ENCODE assay signal across 9 cellular contexts in the genomic region with DNA sequence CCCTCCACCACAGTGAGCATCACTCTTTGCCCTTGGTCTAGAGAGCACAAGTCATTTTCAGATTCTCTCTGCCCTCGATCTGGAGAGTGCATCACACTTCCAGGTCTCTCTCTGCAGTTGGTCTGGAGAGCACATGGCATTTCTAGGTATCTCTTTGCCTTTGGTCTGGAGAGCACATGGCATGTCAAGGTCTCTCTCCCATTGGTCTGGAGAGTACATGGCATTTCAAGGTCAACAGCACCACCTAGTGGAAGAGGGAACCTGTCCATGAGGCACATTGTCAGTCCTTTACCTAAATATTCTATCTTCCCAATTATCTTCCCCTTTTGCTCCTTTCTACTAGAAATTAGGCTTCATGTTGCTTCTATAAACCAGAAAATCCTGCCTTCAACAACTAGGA.
A peak's percentile ranks its signal among the peaks of the same experiment; 100 is the strongest.
DNase-seq lines count a peak whose midpoint lies in the region; ATAC-seq and TF ChIP-seq lines count a peak whose summit lies in the region.
"Had no signal": no experiment of that assay in that cellular context is flagged by ENCODE, and none has a peak within 500 bp of the region (broad histone marks: within the 10 kb centered on the region; RNA-seq: fewer than 3 reads in every experiment).

No MANE protein-coding gene starts in this region.

- no peak overlapping the region for H2AFZ ChIP-seq in OCI-LY1 (ENCODE audit: low read length)

- H3K4me1 Mint-ChIP-seq in CD8-positive, alpha-beta T cell (ENCODE audit: low read depth) = no peaks in the 10 kb centered on the region

- POLR2A ChIA-PET in CD8-positive, alpha-beta T cell (lab: Charles Lee) = no interaction called here

- H3K9me3 ChIP-seq in OCI-LY1 (ENCODE audit: low read length) = peaks cover 2% of the 10 kb centered on the region; the same call in 1 of the 2 replicates
- no peaks in the 10 kb centered on the region for H3K9me3 ChIP-seq in CD8-positive, alpha-beta T cell (ENCODE audit: low read length)

- H3K27me3 Mint-ChIP-seq in CD8-positive, alpha-beta T cell (ENCODE audit: low read depth) = no peaks in the 10 kb centered on the region

- H3K27ac Mint-ChIP-seq in CD8-positive, alpha-beta T cell = no peak overlapping the region

- CTCF ChIA-PET in CD8-positive, alpha-beta T cell (lab: Charles Lee) = no interaction called here

- H3K9ac ChIP-seq in OCI-LY1 (ENCODE audit: low read length) = no peak overlapping the region

- intact Hi-C loops in CD8-positive, alpha-beta T cell (cut with DNase I, micrococcal nuclease) = no loop called here

- no peak overlapping the region for H3K4me2 ChIP-seq in OCI-LY1 (ENCODE audit: low read length)

- DNase-seq in CD1c-positive myeloid dendritic cell (ENCODE audit: extremely low spot score) (peak; percentile 7), fibroblast of pulmonary artery (ENCODE audit: low read depth) (peak; percentile 79)
- DNase-seq in CD8-positive, alpha-beta T cell = no peak
- no peak for DNase-seq in activated CD4-positive, CD25-positive, alpha-beta regulatory T cell treated with anti-CD3 and anti-CD28 coated beads, Interleukin-2, amount 50 U/mL, for 72 hours

- H3K27ac ChIP-seq in OCI-LY1 (ENCODE audit: low read depth, low read length, poor library complexity, severe bottlenecking) = no peak overlapping the region
- H3K27ac ChIP-seq in CD8-positive, alpha-beta T cell (ENCODE audit: low read depth, low read length) = no peak overlapping the region

- H3K4me3 Mint-ChIP-seq in CD8-positive, alpha-beta T cell = no peak overlapping the region

- no peak overlapping the region for H3K4me3 ChIP-seq in OCI-LY1 (ENCODE audit: low read depth, low read length, poor library complexity, severe bottlenecking)
- H3K4me3 ChIP-seq in fibroblast of pulmonary artery (replicated peaks; ENCODE audit: low read depth, low read length) = no peak overlapping the region
- no peak overlapping the region for H3K4me3 ChIP-seq in CD8-positive, alpha-beta T cell (ENCODE audit: low read depth, low read length)
- H3K4me3 ChIP-seq: mucosa of descending colon had no signal

- peaks cover 13% of the 10 kb centered on the region for H3K9me3 Mint-ChIP-seq in CD8-positive, alpha-beta T cell

- peak; percentile 82 for ATAC-seq in GM18502 (IDR thresholded peaks at IDR 0.05; ENCODE audit: poor library complexity, unreplicated experiment)
- peak; percentile 74 for ATAC-seq in HG03025 (IDR thresholded peaks at IDR 0.05; ENCODE audit: low FRiP score, unreplicated experiment)
- no peak for ATAC-seq in HG03097 (IDR thresholded peaks at IDR 0.05; ENCODE audit: low FRiP score, unreplicated experiment)
- ATAC-seq in CD8-positive, alpha-beta T cell = no peak
- ATAC-seq: mucosa of descending colon had no signal

- H3K36me3 ChIP-seq in OCI-LY1 (ENCODE audit: insufficient read depth, low read length) = no peaks in the 10 kb centered on the region
- no peaks in the 10 kb centered on the region for H3K36me3 ChIP-seq in CD8-positive, alpha-beta T cell (ENCODE audit: insufficient read depth, low read length)

- no peaks in the 10 kb centered on the region for H3F3A ChIP-seq in OCI-LY1 (ENCODE audit: insufficient read depth, low read length)

- TF ChIP-seq CTCF in OCI-LY1 (IDR thresholded peaks at IDR 0.05; ENCODE audit: low read length) (peak; percentile 75), fibroblast of pulmonary artery (IDR thresholded peaks at IDR 0.05; ENCODE audit: low read length, missing control alignments) (peak; percentile 53)
- TF ChIP-seq CTCF in CD8-positive, alpha-beta T cell (IDR thresholded peaks at IDR 0.05) = no peak

- H4K20me1 ChIP-seq in OCI-LY1 (ENCODE audit: insufficient read depth, low read length) = no peaks in the 10 kb centered on the region

- H3K27me3 ChIP-seq in OCI-LY1 (ENCODE audit: insufficient read depth, low read length) = no peaks in the 10 kb centered on the region
- H3K27me3 ChIP-seq in CD8-positive, alpha-beta T cell (ENCODE audit: insufficient read depth, low read length) = no peaks in the 10 kb centered on the region

- no peaks in the 10 kb centered on the region for H3K4me1 ChIP-seq in OCI-LY1 (ENCODE audit: insufficient read depth, low read length, severe bottlenecking)
- H3K4me1 ChIP-seq in CD8-positive, alpha-beta T cell (ENCODE audit: insufficient read depth, low read length) = no peaks in the 10 kb centered on the region

- H3K9me2 ChIP-seq in OCI-LY1 (ENCODE audit: low read depth, low read length) = no peaks in the 10 kb centered on the region

- no peaks in the 10 kb centered on the region for H3K36me3 Mint-ChIP-seq in CD8-positive, alpha-beta T cell

- H3K79me2 ChIP-seq in OCI-LY1 (ENCODE audit: insufficient read depth, low read length) = no peaks in the 10 kb centered on the region

Comparison
In these comparisons a context has a peak if more than half of its experiments do, and no peak if none do; other contexts are left out.
1. DNase-seq: peak in CD1c-positive myeloid dendritic cell (single experiment) and fibroblast of pulmonary artery (single experiment); none in CD8-positive, alpha-beta T cell (0 of 7) and activated CD4-positive, CD25-positive, alpha-beta regulatory T cell treated with anti-CD3 and anti-CD28 coated beads, Interleukin-2, amount 50 U/mL, for 72 hours (single experiment).
2. ATAC-seq: peak in GM18502 (single experiment) and HG03025 (single experiment); none in HG03097 (single experiment) and CD8-positive, alpha-beta T cell (single experiment).